In genomic region chr16:85567101-85567866, GRCh38 we compare ENCODE assay signal across 1 cellular context.
TF ChIP-seq lines count a peak whose summit lies in the region.

No MANE protein-coding gene starts in this region.

TF ChIP-seq in K562, 482 proteins besides CTCF, POLR2A, EP300 and RAD21 (continued from another document and continues in another):
- TF ChIP-seq TCF7L2 (IDR thresholded peaks at IDR 0.05; ENCODE audit: low read depth, low read length) (0 out of 2 replicates have a peak, but pooled peaks have one; percentile 10), ZNF184 (CRISPR knock-in tag; IDR thresholded peaks at IDR 0.05) (no peak), FOS (IDR thresholded peaks at IDR 0.05; ENCODE audit: extremely low read depth, insufficient read length) (no peak), TEAD1 (CRISPR knock-in tag; IDR thresholded peaks at IDR 0.05) (peak; percentile 60 to 78; a peak in 2 of 4 replicates), STAT6 (CRISPR knock-in tag; IDR thresholded peaks at IDR 0.05) (no peak), SIN3B (IDR thresholded peaks at IDR 0.05; ENCODE audit: low read depth) (no peak), RBBP5 (IDR thresholded peaks at IDR 0.05; ENCODE audit: borderline replicate concordance, insufficient read depth, low read length, poor library complexity, severe bottlenecking) (no peak), ZNF212 (CRISPR knock-in tag; IDR thresholded peaks at IDR 0.05) (peak; percentile 29; the same call in 1 of the 2 replicates), FIP1L1 (IDR thresholded peaks at IDR 0.05; ENCODE audit: low read depth, low read length, poor library complexity, severe bottlenecking) (peak; percentile 48), ZFPM2 (CRISPR knock-in tag; IDR thresholded peaks at IDR 0.05) (no peak), ARID4B (CRISPR knock-in tag; IDR thresholded peaks at IDR 0.05) (peak; percentile 59; the same call in 1 of the 2 replicates), MTA3 (IDR thresholded peaks at IDR 0.05; ENCODE audit: borderline replicate concordance) (peak; percentile 85), RBM34 (IDR thresholded peaks at IDR 0.05; ENCODE audit: borderline replicate concordance, insufficient read depth, low read length) (no peak), GTF2B (IDR thresholded peaks at IDR 0.05; ENCODE audit: extremely low read depth, insufficient read length) (no peak), ETV1 (tag; conservative IDR thresholded peaks at IDR 0.05; ENCODE audit: low read depth) (peak; percentile 75), NEUROD1 (IDR thresholded peaks at IDR 0.05; ENCODE audit: borderline replicate concordance, low read depth, low read length, partially characterized antibody) (peak; percentile 73), ZBTB33 (CRISPR knock-in tag; IDR thresholded peaks at IDR 0.05) (no peak), NFE2L1 (tag; IDR thresholded peaks at IDR 0.05; ENCODE audit: borderline replicate concordance, low read depth) (no peak), TAF15 (IDR thresholded peaks at IDR 0.05; ENCODE audit: low read depth, low read length) (no peak), SMARCB1 (IDR thresholded peaks at IDR 0.05; ENCODE audit: insufficient read length, low read depth) (no peak), ZKSCAN1 (IDR thresholded peaks at IDR 0.05; ENCODE audit: low read depth, low read length) (peak; percentile 63), ZNF644 (tag; IDR thresholded peaks at IDR 0.05; ENCODE audit: low read depth) (peak; percentile 50; the same call in 1 of the 2 replicates), ARNT (IDR thresholded peaks at IDR 0.05) (peak in 1 of 2 experiments; percentile 60; a peak in 1 of 4 replicates), NCOA4 (IDR thresholded peaks at IDR 0.05; ENCODE audit: partially characterized antibody) (no peak), RFX5 (IDR thresholded peaks at IDR 0.05; ENCODE audit: low read depth, low read length) (no peak), ZNF436 (CRISPR knock-in tag; IDR thresholded peaks at IDR 0.05) (no peak), YBX1 (IDR thresholded peaks at IDR 0.05) (no peak), SETDB1 (IDR thresholded peaks at IDR 0.05; ENCODE audit: low read length) (no peak), ZNF146 (CRISPR knock-in tag; IDR thresholded peaks at IDR 0.05; ENCODE audit: unreplicated experiment) (no peak), CCNT2 (IDR thresholded peaks at IDR 0.05; ENCODE audit: borderline replicate concordance, extremely low read depth, insufficient read length, low read depth, low read length) (peak; percentile 63), U2AF1 (optimal IDR thresholded peaks at IDR 0.05; ENCODE audit: low read depth, low read length) (no peak), RHOXF2B (CRISPR knock-in tag; conservative IDR thresholded peaks at IDR 0.05) (no peak), CC2D1A (IDR thresholded peaks at IDR 0.05) (peak; percentile 57; the same call in 1 of the 2 replicates), ZBTB7A (IDR thresholded peaks at IDR 0.05; ENCODE audit: borderline replicate concordance, control insufficient read depth, low read depth, low read length) (peak; percentile 74), SMARCA4 (IDR thresholded peaks at IDR 0.05) (peak; percentile 74; the same call in 1 of the 2 replicates), NCOR1 (IDR thresholded peaks at IDR 0.05) (no peak), ZNF232 (CRISPR knock-in tag; IDR thresholded peaks at IDR 0.05) (no peak), CXXC5 (CRISPR knock-in tag; IDR thresholded peaks at IDR 0.05) (peak; percentile 96), CBFA2T3 (IDR thresholded peaks at IDR 0.05) (no peak), SREBF1 (IDR thresholded peaks at IDR 0.05; ENCODE audit: borderline replicate concordance, low read depth, low read length) (no peak), SLC30A9 (CRISPR knock-in tag; IDR thresholded peaks at IDR 0.05) (no peak)
- TF ChIP-seq, protein P1, sequence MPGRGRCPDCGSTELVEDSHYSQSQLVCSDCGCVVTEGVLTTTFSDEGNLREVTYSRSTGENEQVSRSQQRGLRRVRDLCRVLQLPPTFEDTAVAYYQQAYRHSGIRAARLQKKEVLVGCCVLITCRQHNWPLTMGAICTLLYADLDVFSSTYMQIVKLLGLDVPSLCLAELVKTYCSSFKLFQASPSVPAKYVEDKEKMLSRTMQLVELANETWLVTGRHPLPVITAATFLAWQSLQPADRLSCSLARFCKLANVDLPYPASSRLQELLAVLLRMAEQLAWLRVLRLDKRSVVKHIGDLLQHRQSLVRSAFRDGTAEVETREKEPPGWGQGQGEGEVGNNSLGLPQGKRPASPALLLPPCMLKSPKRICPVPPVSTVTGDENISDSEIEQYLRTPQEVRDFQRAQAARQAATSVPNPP (IDR thresholded peaks at IDR 0.05; ENCODE audit: borderline replicate concordance, insufficient read depth, insufficient read length) = no peak
- TF ChIP-seq, protein P2, sequence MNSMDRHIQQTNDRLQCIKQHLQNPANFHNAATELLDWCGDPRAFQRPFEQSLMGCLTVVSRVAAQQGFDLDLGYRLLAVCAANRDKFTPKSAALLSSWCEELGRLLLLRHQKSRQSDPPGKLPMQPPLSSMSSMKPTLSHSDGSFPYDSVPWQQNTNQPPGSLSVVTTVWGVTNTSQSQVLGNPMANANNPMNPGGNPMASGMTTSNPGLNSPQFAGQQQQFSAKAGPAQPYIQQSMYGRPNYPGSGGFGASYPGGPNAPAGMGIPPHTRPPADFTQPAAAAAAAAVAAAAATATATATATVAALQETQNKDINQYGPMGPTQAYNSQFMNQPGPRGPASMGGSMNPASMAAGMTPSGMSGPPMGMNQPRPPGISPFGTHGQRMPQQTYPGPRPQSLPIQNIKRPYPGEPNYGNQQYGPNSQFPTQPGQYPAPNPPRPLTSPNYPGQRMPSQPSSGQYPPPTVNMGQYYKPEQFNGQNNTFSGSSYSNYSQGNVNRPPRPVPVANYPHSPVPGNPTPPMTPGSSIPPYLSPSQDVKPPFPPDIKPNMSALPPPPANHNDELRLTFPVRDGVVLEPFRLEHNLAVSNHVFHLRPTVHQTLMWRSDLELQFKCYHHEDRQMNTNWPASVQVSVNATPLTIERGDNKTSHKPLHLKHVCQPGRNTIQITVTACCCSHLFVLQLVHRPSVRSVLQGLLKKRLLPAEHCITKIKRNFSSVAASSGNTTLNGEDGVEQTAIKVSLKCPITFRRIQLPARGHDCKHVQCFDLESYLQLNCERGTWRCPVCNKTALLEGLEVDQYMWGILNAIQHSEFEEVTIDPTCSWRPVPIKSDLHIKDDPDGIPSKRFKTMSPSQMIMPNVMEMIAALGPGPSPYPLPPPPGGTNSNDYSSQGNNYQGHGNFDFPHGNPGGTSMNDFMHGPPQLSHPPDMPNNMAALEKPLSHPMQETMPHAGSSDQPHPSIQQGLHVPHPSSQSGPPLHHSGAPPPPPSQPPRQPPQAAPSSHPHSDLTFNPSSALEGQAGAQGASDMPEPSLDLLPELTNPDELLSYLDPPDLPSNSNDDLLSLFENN (IDR thresholded peaks at IDR 0.05; ENCODE audit: low read depth in 2 of 2, low read length in 2 of 2) = peak in 1 of 2 experiments; percentile 67; a peak in 1 of 4 replicates
- TF ChIP-seq, protein P3, sequence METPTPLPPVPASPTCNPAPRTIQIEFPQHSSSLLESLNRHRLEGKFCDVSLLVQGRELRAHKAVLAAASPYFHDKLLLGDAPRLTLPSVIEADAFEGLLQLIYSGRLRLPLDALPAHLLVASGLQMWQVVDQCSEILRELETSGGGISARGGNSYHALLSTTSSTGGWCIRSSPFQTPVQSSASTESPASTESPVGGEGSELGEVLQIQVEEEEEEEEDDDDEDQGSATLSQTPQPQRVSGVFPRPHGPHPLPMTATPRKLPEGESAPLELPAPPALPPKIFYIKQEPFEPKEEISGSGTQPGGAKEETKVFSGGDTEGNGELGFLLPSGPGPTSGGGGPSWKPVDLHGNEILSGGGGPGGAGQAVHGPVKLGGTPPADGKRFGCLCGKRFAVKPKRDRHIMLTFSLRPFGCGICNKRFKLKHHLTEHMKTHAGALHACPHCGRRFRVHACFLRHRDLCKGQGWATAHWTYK (CRISPR knock-in tag; IDR thresholded peaks at IDR 0.05) = peak; percentile 88
- TF ChIP-seq, protein P4, sequence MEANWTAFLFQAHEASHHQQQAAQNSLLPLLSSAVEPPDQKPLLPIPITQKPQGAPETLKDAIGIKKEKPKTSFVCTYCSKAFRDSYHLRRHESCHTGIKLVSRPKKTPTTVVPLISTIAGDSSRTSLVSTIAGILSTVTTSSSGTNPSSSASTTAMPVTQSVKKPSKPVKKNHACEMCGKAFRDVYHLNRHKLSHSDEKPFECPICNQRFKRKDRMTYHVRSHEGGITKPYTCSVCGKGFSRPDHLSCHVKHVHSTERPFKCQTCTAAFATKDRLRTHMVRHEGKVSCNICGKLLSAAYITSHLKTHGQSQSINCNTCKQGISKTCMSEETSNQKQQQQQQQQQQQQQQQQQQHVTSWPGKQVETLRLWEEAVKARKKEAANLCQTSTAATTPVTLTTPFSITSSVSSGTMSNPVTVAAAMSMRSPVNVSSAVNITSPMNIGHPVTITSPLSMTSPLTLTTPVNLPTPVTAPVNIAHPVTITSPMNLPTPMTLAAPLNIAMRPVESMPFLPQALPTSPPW (CRISPR knock-in tag; IDR thresholded peaks at IDR 0.05) = peak; percentile 87
- TF ChIP-seq, protein P5, sequence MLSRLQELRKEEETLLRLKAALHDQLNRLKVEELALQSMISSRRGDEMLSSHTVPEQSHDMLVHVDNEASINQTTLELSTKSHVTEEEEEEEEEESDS (CRISPR knock-in tag; IDR thresholded peaks at IDR 0.05) = no peak
- TF ChIP-seq, protein P6, sequence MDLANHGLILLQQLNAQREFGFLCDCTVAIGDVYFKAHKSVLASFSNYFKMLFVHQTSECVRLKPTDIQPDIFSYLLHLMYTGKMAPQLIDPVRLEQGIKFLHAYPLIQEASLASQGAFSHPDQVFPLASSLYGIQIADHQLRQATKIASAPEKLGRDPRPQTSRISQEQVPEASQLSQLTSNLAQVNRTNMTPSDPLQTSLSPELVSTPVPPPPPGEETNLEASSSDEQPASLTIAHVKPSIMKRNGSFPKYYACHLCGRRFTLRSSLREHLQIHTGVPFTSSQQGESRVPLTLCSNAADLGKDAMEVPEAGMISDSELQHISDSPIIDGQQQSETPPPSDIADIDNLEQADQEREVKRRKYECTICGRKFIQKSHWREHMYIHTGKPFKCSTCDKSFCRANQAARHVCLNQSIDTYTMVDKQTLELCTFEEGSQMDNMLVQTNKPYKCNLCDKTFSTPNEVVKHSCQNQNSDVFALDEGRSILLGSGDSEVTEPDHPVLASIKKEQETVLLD (IDR thresholded peaks at IDR 0.05) = peak; percentile 51; the same call in 1 of the 2 replicates
